ENCODE assay signal across 36 cellular contexts in the genomic region with DNA sequence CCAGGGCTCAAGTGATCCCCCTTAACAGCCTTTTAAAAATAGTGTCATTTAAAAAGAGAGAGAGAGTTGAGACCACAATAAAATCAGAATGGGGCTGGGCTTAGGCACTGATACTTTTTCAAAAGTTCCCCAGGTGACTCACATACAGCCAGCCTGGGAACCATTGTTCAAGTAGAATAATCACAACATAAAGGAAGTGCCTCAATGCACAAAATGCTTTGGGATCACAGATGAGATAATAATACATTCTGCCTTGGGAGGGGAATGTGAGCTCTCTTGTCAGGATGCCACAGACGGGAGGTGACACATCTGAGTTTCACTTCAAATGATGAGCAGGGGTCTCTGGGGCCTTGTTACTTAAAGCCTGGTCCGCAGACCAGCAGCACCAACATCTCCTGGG. TPM values are rescaled to one million over a fixed set of nuclear protein-coding genes. Genes with fewer than 3 reads are reported as not detected.
"Had no signal": no experiment of that assay in that cellular context is flagged by ENCODE, and none has a peak within 500 bp of the region (broad histone marks: within the 10 kb centered on the region; RNA-seq: fewer than 3 reads in every experiment).

No MANE protein-coding gene starts in this region.

- H3K27me3 Mint-ChIP-seq: activated CD8-positive, alpha-beta T cell treated with anti-CD3 and anti-CD28 coated beads for 36 hours; activated naive CD8-positive, alpha-beta T cell; progenitor cell of endocrine pancreas had no signal

- DNase-seq: activated B cell treated with CpG ODN at 0.5 μM for 24 hours; activated CD4-positive, alpha-beta T cell treated with anti-CD3 and anti-CD28 coated beads, Interleukin-2, amount 50 U/mL, for 1 hour; activated CD8-positive, alpha-beta memory T cell treated with anti-CD3 and anti-CD28 coated beads, Interleukin-2, amount 10 ng/mL, durations not matched to agents 7 days and 5 days; activated CD8-positive, alpha-beta T cell treated with anti-CD3 and anti-CD28 coated beads for 36 hours; activated effector memory CD4-positive, alpha-beta T cell treated with Interleukin-2 at 50 U/mL for 16 hours; activated naive CD4-positive, alpha-beta T cell treated with Interleukin-2 at 50 U/mL for 16 hours; activated T-cell treated with anti-CD3 and anti-CD28 coated beads for 4 hours; activated T-cell treated with anti-CD3 and anti-CD28 coated beads, Interleukin-2, amount 50 U/mL, for 72 hours; anterior cingulate cortex; body of pancreas; cortex of kidney; endodermal cell; head of caudate nucleus; hippocampal formation; lower lobe of right lung; sigmoid colon; small intestine; stimulated activated CD4-positive, alpha-beta T cell treated with anti-CD3 and anti-CD28 coated beads, Interleukin-4, amount 100 ng/mL, for 24 hours; T-cell; uterus had no signal

- H3K27me3 ChIP-seq: body of pancreas, sigmoid colon, uterus had no signal

- H3K4me3 Mint-ChIP-seq: activated B cell treated with CpG ODN at 0.5 μM for 24 hours; activated CD8-positive, alpha-beta memory T cell treated with anti-CD3 and anti-CD28 coated beads, Interleukin-2, amount 10 ng/mL, durations not matched to agents 7 days and 5 days; activated CD8-positive, alpha-beta T cell treated with anti-CD3 and anti-CD28 coated beads for 36 hours; activated naive CD8-positive, alpha-beta T cell; activated T-cell treated with anti-CD3 and anti-CD28 coated beads, Interleukin-2, amount 50 U/mL, for 72 hours; endodermal cell; nephron; stimulated activated effector memory CD8-positive, alpha-beta T cell treated with anti-CD3 and anti-CD28 coated beads, Interleukin-12 subunit alpha, Interleukin-12 subunit beta, amount 100 ng/mL, for 72 hours; stimulated activated naive CD8-positive, alpha-beta T cell treated with anti-CD3 and anti-CD28 coated beads, Interleukin-15, Interleukin-2, amounts not matched to agents 100 ng/mL and 50 ng/mL, for 24 hours; T-cell; T-helper 2 cell treated with Interferon-gamma antibody and Interleukin-4, amounts not matched to agents 5 μg/mL and 100 μg/mL, for 36 hours; type B pancreatic cell had no signal

- H3K4me1 Mint-ChIP-seq: activated B cell treated with CpG ODN at 0.5 μM for 24 hours; activated CD8-positive, alpha-beta memory T cell treated with anti-CD3 and anti-CD28 coated beads, Interleukin-2, amount 10 ng/mL, durations not matched to agents 7 days and 5 days; endodermal cell; stimulated activated effector memory CD8-positive, alpha-beta T cell treated with anti-CD3 and anti-CD28 coated beads, Interleukin-12 subunit alpha, Interleukin-12 subunit beta, amount 100 ng/mL, for 72 hours; T-cell had no signal

- ATAC-seq: activated CD8-positive, alpha-beta memory T cell treated with anti-CD3 and anti-CD28 coated beads, Interleukin-2, amount 10 ng/mL, durations not matched to agents 7 days and 5 days; activated CD8-positive, alpha-beta T cell treated with anti-CD3 and anti-CD28 coated beads for 36 hours; activated T-cell treated with anti-CD3 and anti-CD28 coated beads, Interleukin-2, amount 50 U/mL, for 72 hours; body of pancreas; left lobe of liver; lower lobe of right lung; stimulated activated effector memory CD8-positive, alpha-beta T cell treated with anti-CD3 and anti-CD28 coated beads, Interleukin-12 subunit alpha, Interleukin-12 subunit beta, amount 100 ng/mL, for 72 hours; T-cell had no signal

- H3K27ac ChIP-seq: body of pancreas, epithelial cell of prostate, lower lobe of right lung, sigmoid colon, thoracic aorta, uterus had no signal

- H3K4me1 ChIP-seq: body of pancreas, lower lobe of right lung, sigmoid colon, uterus had no signal

- H3K36me3 Mint-ChIP-seq: activated CD8-positive, alpha-beta memory T cell treated with anti-CD3 and anti-CD28 coated beads, Interleukin-2, amount 10 ng/mL, durations not matched to agents 7 days and 5 days; activated naive CD8-positive, alpha-beta T cell; stimulated activated effector memory CD8-positive, alpha-beta T cell treated with anti-CD3 and anti-CD28 coated beads, Interleukin-12 subunit alpha, Interleukin-12 subunit beta, amount 100 ng/mL, for 72 hours; T-cell; type B pancreatic cell had no signal

- H3K27ac Mint-ChIP-seq: activated B cell treated with CpG ODN at 0.5 μM for 24 hours; activated CD8-positive, alpha-beta memory T cell treated with anti-CD3 and anti-CD28 coated beads, Interleukin-2, amount 10 ng/mL, durations not matched to agents 7 days and 5 days; activated CD8-positive, alpha-beta T cell treated with anti-CD3 and anti-CD28 coated beads for 36 hours; activated naive CD8-positive, alpha-beta T cell; activated T-cell treated with anti-CD3 and anti-CD28 coated beads, Interleukin-2, amount 50 U/mL, for 72 hours; endodermal cell; nephron; progenitor cell of endocrine pancreas; stimulated activated effector memory CD8-positive, alpha-beta T cell treated with anti-CD3 and anti-CD28 coated beads, Interleukin-12 subunit alpha, Interleukin-12 subunit beta, amount 100 ng/mL, for 72 hours; stimulated activated naive CD8-positive, alpha-beta T cell treated with anti-CD3 and anti-CD28 coated beads, Interleukin-15, Interleukin-2, amounts not matched to agents 100 ng/mL and 50 ng/mL, for 24 hours; T-cell; T-helper 2 cell treated with Interferon-gamma antibody and Interleukin-4, amounts not matched to agents 5 μg/mL and 100 μg/mL, for 36 hours; type B pancreatic cell had no signal

- H3K36me3 ChIP-seq: lower lobe of right lung, sigmoid colon, thoracic aorta, uterus had no signal

- H3K9me3 ChIP-seq: body of pancreas, lower lobe of right lung, sigmoid colon, thoracic aorta, uterus had no signal

- H3K4me3 ChIP-seq: body of pancreas, lower lobe of right lung, sigmoid colon, thoracic aorta, uterus had no signal

- H3K9me3 Mint-ChIP-seq: activated CD8-positive, alpha-beta T cell treated with anti-CD3 and anti-CD28 coated beads for 36 hours; activated T-cell treated with anti-CD3 and anti-CD28 coated beads, Interleukin-2, amount 50 U/mL, for 72 hours; endodermal cell; nephron; stimulated activated effector memory CD8-positive, alpha-beta T cell treated with anti-CD3 and anti-CD28 coated beads, Interleukin-12 subunit alpha, Interleukin-12 subunit beta, amount 100 ng/mL, for 72 hours; stimulated activated naive CD8-positive, alpha-beta T cell treated with anti-CD3 and anti-CD28 coated beads, Interleukin-15, Interleukin-2, amounts not matched to agents 100 ng/mL and 50 ng/mL, for 24 hours; T-cell; T-helper 2 cell treated with Interferon-gamma antibody and Interleukin-4, amounts not matched to agents 5 μg/mL and 100 μg/mL, for 36 hours; type B pancreatic cell had no signal

RNA-seq across cellular contexts. Expression of a gene that starts 34.0 kb away (rescaled TPM):
- total RNA-seq: activated B cell treated with CpG ODN at 0.5 μM for 24 hours; activated CD8-positive, alpha-beta memory T cell treated with anti-CD3 and anti-CD28 coated beads, Interleukin-2, amount 10 ng/mL, durations not matched to agents 7 days and 5 days; activated CD8-positive, alpha-beta T cell treated with anti-CD3 and anti-CD28 coated beads for 36 hours; activated T-cell treated with anti-CD3 and anti-CD28 coated beads, Interleukin-2, amount 50 U/mL, for 72 hours; body of pancreas; cardiac septum; fibroblast of villous mesenchyme; left lobe of liver; lower lobe of right lung; mucosa of gallbladder; osteocyte; progenitor cell of endocrine pancreas; sigmoid colon; subcutaneous adipose tissue; T-cell had no signal
- polyA plus RNA-seq: adipose tissue, small intestine had no signal
